Comparison of ENCODE assay signal across 1 cellular context in genomic region chr7:5567810-5568209, GRCh38.
TF ChIP-seq lines count a peak whose summit lies in the region.

No MANE protein-coding gene starts in this region.

TF ChIP-seq in HCT116, 20 proteins besides CTCF, POLR2A, EP300 and RAD21:
- TF ChIP-seq MAX (IDR thresholded peaks at IDR 0.05) = no peak
- no peak for TF ChIP-seq TCF7L2 (IDR thresholded peaks at IDR 0.05; ENCODE audit: borderline replicate concordance, extremely low read depth, insufficient read depth, insufficient read length)
- no peak for TF ChIP-seq EGR1 (IDR thresholded peaks at IDR 0.05; ENCODE audit: low read depth)
- no peak for TF ChIP-seq REST (IDR thresholded peaks at IDR 0.05; ENCODE audit: low read depth)
- TF ChIP-seq EZH2 (IDR thresholded peaks at IDR 0.05) = no peak
- no peak for TF ChIP-seq ZFX (IDR thresholded peaks at IDR 0.05)
- TF ChIP-seq JUND (IDR thresholded peaks at IDR 0.05) = no peak
- no peak for TF ChIP-seq ATF3 (IDR thresholded peaks at IDR 0.05)
- no peak for TF ChIP-seq FOSL1 (IDR thresholded peaks at IDR 0.05; ENCODE audit: low read depth)
- no peak for TF ChIP-seq SIN3A (IDR thresholded peaks at IDR 0.05; ENCODE audit: low read depth)
